Comparison of ENCODE assay signal across 20 cellular contexts in the genomic region with DNA sequence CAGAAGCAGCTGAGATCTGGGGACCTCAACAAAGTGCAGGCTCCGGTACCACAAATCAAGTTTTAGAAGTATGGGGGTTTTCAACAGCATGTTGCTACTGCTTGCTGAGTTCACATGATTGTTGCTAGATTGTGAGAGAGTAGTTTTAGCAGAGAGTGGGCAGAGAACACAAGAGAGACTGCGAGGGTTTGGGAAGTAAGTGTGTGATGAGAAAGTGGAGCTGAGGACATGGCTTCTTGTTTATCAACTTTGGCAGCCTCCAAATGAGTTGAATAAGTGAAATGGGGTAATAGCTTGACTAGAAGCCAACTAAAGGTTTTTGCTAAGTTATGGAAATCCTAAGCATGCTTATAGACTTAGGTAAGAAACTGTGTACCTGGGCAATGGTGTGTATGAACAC.
"Had no signal": no experiment of that assay in that cellular context is flagged by ENCODE, and none has a peak within 500 bp of the region (broad histone marks: within the 10 kb centered on the region; RNA-seq: fewer than 3 reads in every experiment).

No MANE protein-coding gene starts in this region.

- H3K4me1 ChIP-seq: SJSA1 had no signal

- H3K36me3 ChIP-seq: SJSA1 had no signal

- H3K9me3 ChIP-seq: SJSA1 had no signal

- H3K4me3 ChIP-seq: SJSA1, SK-N-MC had no signal

- H3K27me3 ChIP-seq: SJSA1 had no signal

- H3K27ac ChIP-seq: RWPE1, SJSA1, SK-N-MC had no signal

- ATAC-seq: Panc1, PC-3 had no signal

- DNase-seq: KBM-7, MV-4-11, NCI-H1048, NCI-H1105, NCI-H1417, NCI-H1436 treated with DMSO at 0.1 percent for 48 hours, NCI-H1694, NCI-H187 treated with DMSO at 0.1 percent for 48 hours, NCI-H2029 treated with DMSO at 0.1 percent for 48 hours, NCI-H2107, NCI-H2227 treated with DMSO at 0.1 percent for 48 hours, NCI-H524, NCI-H526 treated with DMSO at 0.1 percent for 48 hours, NCI-H748 treated with DMSO at 0.1 percent for 48 hours, PC-3, SIG-M5 had no signal
